In genomic region chr1:54481201-54481884, GRCh38 we compare ENCODE assay signal across 14 cellular contexts.
DNase-seq lines count a peak whose midpoint lies in the region; ATAC-seq, FAIRE-seq and TF ChIP-seq lines count a peak whose summit lies in the region.
"Had no signal": no experiment of that assay in that cellular context is flagged by ENCODE, and none has a peak within 500 bp of the region (broad histone marks: within the 10 kb centered on the region; RNA-seq: fewer than 3 reads in every experiment).

No MANE protein-coding gene starts in this region.

- no peak for TF ChIP-seq CTCF in stomach (IDR thresholded peaks at IDR 0.05)

- H3K27ac Mint-ChIP-seq in CD4-positive, CD25-positive, alpha-beta regulatory T cell = peak overlapping the region; percentile 85 to 91 (median 86)
- H3K27ac Mint-ChIP-seq in central memory CD8-positive, alpha-beta T cell (ENCODE audit: low read depth) = peak overlapping the region; percentile 88
- peak overlapping the region; percentile 22 to 47 for H3K27ac Mint-ChIP-seq in natural killer cell treated with Interleukin-12 subunit alpha and Interleukin-12 subunit beta and Interleukin-15 and Interleukin-18, amount 100 ng/mL, for 72 hours
- H3K27ac Mint-ChIP-seq: activated T-helper 2 cell treated with anti-CD3 and anti-CD28 coated beads, Interferon-gamma antibody, Interleukin-2, Interleukin-4, amounts not matched to agents 10 μg/mL and 5 μg/mL and 100 μg/mL, durations not matched to agents 14 hours and 24 hours and 36 hours had no signal

- no peaks in the 10 kb centered on the region for H3K9me3 ChIP-seq in CD4-positive, CD25-positive, alpha-beta regulatory T cell (ENCODE audit: control insufficient read depth in 2 of 2, low read length in 2 of 2)
- H3K9me3 ChIP-seq in stomach = no peaks in the 10 kb centered on the region
- H3K9me3 ChIP-seq: pancreas had no signal

- intact Hi-C loops in stomach (cut with DNase I; ENCODE audit: low total_unique reads) = no loop called here

- ATAC-seq in CD4-positive, CD25-positive, alpha-beta regulatory T cell (ENCODE audit: low read depth in 2 of 2) = no peak
- peak; percentile 74 for ATAC-seq in central memory CD8-positive, alpha-beta T cell (replicated peaks; ENCODE audit: extremely low read depth, poor library complexity, severe bottlenecking)
- peak; percentile 61 to 62 for ATAC-seq in natural killer cell treated with Interleukin-12 subunit alpha and Interleukin-12 subunit beta and Interleukin-15 and Interleukin-18, amount 100 ng/mL, for 72 hours
- ATAC-seq: HCT116, pancreas had no signal

- peaks cover 11 to 75% (median 45%) of the 10 kb centered on the region in 4 donors for H3K4me1 Mint-ChIP-seq in CD4-positive, CD25-positive, alpha-beta regulatory T cell
- H3K4me1 Mint-ChIP-seq in central memory CD8-positive, alpha-beta T cell = peaks cover 70% of the 10 kb centered on the region
- peaks cover 60 to 61% of the 10 kb centered on the region in 2 donors for H3K4me1 Mint-ChIP-seq in natural killer cell treated with Interleukin-12 subunit alpha and Interleukin-12 subunit beta and Interleukin-15 and Interleukin-18, amount 100 ng/mL, for 72 hours (ENCODE audit: low read depth in 2 of 2)

- H3K4me1 ChIP-seq in CD4-positive, CD25-positive, alpha-beta regulatory T cell (ENCODE audit: control insufficient read depth, insufficient read depth, low read length, poor library complexity, severe bottlenecking) = peaks cover 41% of the 10 kb centered on the region
- H3K4me1 ChIP-seq in stomach = peaks cover 1 to 17% (median 10%) of the 10 kb centered on the region in 4 donors
- H3K4me1 ChIP-seq: pancreas had no signal

- H3K4me3 Mint-ChIP-seq in CD4-positive, CD25-positive, alpha-beta regulatory T cell = peak overlapping the region; percentile 13 to 78 (median 38)
- peak overlapping the region; percentile 68 for H3K4me3 Mint-ChIP-seq in central memory CD8-positive, alpha-beta T cell
- peak overlapping the region; percentile 69 for H3K4me3 Mint-ChIP-seq in natural killer cell treated with Interleukin-12 subunit alpha and Interleukin-12 subunit beta and Interleukin-15 and Interleukin-18, amount 100 ng/mL, for 72 hours

- in situ Hi-C loops in G401 (cut with HindIII; ENCODE audit: low sequenced_read_pairs) = loop anchor here (10.0 kb wide), 1 partner anchor 77 kb away; the partner anchor contains the start of gene SSBP3

- H3K27me3 ChIP-seq in CD4-positive, CD25-positive, alpha-beta regulatory T cell (ENCODE audit: control insufficient read depth, insufficient read depth, low read length) = no peaks in the 10 kb centered on the region
- no peaks in the 10 kb centered on the region for H3K27me3 ChIP-seq in stomach
- H3K27me3 ChIP-seq: pancreas had no signal

- H3K27ac ChIP-seq in CD4-positive, CD25-positive, alpha-beta regulatory T cell (ENCODE audit: insufficient read depth, low read length, poor library complexity, severe bottlenecking) = peak overlapping the region; percentile 23
- no peak overlapping the region for H3K27ac ChIP-seq in stomach
- H3K27ac ChIP-seq: HL-60, pancreas had no signal

- H3K36me3 ChIP-seq in CD4-positive, CD25-positive, alpha-beta regulatory T cell (ENCODE audit: control insufficient read depth, insufficient read depth, low read length) = no peaks in the 10 kb centered on the region
- H3K36me3 ChIP-seq in stomach = no peaks in the 10 kb centered on the region
- H3K36me3 ChIP-seq: pancreas had no signal

- peaks cover 17% of the 10 kb centered on the region for H3K27me3 Mint-ChIP-seq in CD4-positive, CD25-positive, alpha-beta regulatory T cell
- no peaks in the 10 kb centered on the region for H3K27me3 Mint-ChIP-seq in central memory CD8-positive, alpha-beta T cell
- H3K27me3 Mint-ChIP-seq in natural killer cell treated with Interleukin-12 subunit alpha and Interleukin-12 subunit beta and Interleukin-15 and Interleukin-18, amount 100 ng/mL, for 72 hours = no peaks in the 10 kb centered on the region

- peak in 1 of 3 donors; percentile 48 for DNase-seq in CD4-positive, CD25-positive, alpha-beta regulatory T cell
- DNase-seq in HTR-8/SVneo (ENCODE audit: insufficient read length, low spot score) (no peak), stomach (no peak), G401 (ENCODE audit: low spot score) (no peak), DMS 273 (lab: John Stamatoyannopoulos, UW; ENCODE audit: unreplicated experiment) (no peak)
- DNase-seq in central memory CD8-positive, alpha-beta T cell (ENCODE audit: low spot score in 2 of 2) = no peak
- DNase-seq in natural killer cell treated with Interleukin-12 subunit alpha and Interleukin-12 subunit beta and Interleukin-15 and Interleukin-18, amount 100 ng/mL, for 72 hours (ENCODE audit: low spot score) = no peak
- DNase-seq: NCI-H2081 treated with DMSO at 0.1 percent for 48 hours, NCI-H748 treated with DMSO at 0.1 percent for 48 hours, pancreas, substantia nigra had no signal

- no peak for TF ChIP-seq EP300 in stomach (IDR thresholded peaks at IDR 0.05)

- FAIRE-seq in HTR-8/SVneo (lab: Jason Lieb, UNC) = peak; percentile 60
- FAIRE-seq: pancreas had no signal

- peak overlapping the region; percentile 26 for H3K4me3 ChIP-seq in CD4-positive, CD25-positive, alpha-beta regulatory T cell (ENCODE audit: low read depth, low read length)
- no peak overlapping the region for H3K4me3 ChIP-seq in stomach
- H3K4me3 ChIP-seq: pancreas had no signal

- H3K36me3 Mint-ChIP-seq in CD4-positive, CD25-positive, alpha-beta regulatory T cell = no peaks in the 10 kb centered on the region
- peaks cover 1% of the 10 kb centered on the region for H3K36me3 Mint-ChIP-seq in central memory CD8-positive, alpha-beta T cell (ENCODE audit: insufficient read depth)
- H3K36me3 Mint-ChIP-seq in natural killer cell treated with Interleukin-12 subunit alpha and Interleukin-12 subunit beta and Interleukin-15 and Interleukin-18, amount 100 ng/mL, for 72 hours = no peaks in the 10 kb centered on the region

- WGBS in stomach, 5 donors = 48 to 75% (median 61%) methylated on average over 5 of the region's 5 CpGs

- TF ChIP-seq POLR2A in stomach (IDR thresholded peaks at IDR 0.05) = no peak

- peaks cover 0 to 2% (median 0%) of the 10 kb centered on the region in 7 donors for H3K9me3 Mint-ChIP-seq in CD4-positive, CD25-positive, alpha-beta regulatory T cell
- no peaks in the 10 kb centered on the region for H3K9me3 Mint-ChIP-seq in central memory CD8-positive, alpha-beta T cell
- H3K9me3 Mint-ChIP-seq in natural killer cell treated with Interleukin-12 subunit alpha and Interleukin-12 subunit beta and Interleukin-15 and Interleukin-18, amount 100 ng/mL, for 72 hours = no peaks in the 10 kb centered on the region
- H3K9me3 Mint-ChIP-seq: activated T-helper 2 cell treated with anti-CD3 and anti-CD28 coated beads, Interferon-gamma antibody, Interleukin-2, Interleukin-4, amounts not matched to agents 10 μg/mL and 5 μg/mL and 100 μg/mL, durations not matched to agents 14 hours and 24 hours and 36 hours had no signal

Comparison
In these comparisons a context has a peak if more than half of its experiments do, and no peak if none do; other contexts are left out.
1. ATAC-seq: peak in central memory CD8-positive, alpha-beta T cell (single experiment) and natural killer cell treated with Interleukin-12 subunit alpha and Interleukin-12 subunit beta and Interleukin-15 and Interleukin-18, amount 100 ng/mL, for 72 hours (2 of 2); none in CD4-positive, CD25-positive, alpha-beta regulatory T cell (0 of 2).
2. H3K27ac Mint-ChIP-seq: peak in every context shown above with its lines; median percentile 88 in central memory CD8-positive, alpha-beta T cell; 86 in CD4-positive, CD25-positive, alpha-beta regulatory T cell; 34 in natural killer cell treated with Interleukin-12 subunit alpha and Interleukin-12 subunit beta and Interleukin-15 and Interleukin-18, amount 100 ng/mL, for 72 hours.
3. Peak in every context shown above with its lines, with median percentiles within 50 percentile points of each other: H3K4me3 Mint-ChIP-seq.